In the genomic region with DNA sequence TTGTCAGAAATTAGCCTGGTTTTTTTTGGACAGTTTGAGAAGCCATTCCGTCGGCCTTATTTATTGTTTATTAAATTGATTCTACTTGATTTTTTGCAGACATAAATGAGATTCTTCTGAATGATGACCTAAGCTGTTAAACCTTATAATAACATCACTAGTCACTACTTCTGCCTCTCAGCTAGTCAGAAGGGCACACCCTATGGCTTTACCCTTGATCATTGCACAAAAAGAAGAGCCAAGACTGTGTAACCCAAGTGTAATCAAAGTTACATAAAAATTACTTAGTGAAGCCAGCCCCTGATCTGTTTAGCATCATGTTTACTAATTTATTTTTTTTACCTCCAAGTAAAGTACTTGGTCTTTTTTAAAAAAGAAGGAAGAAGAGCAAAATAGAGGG, we compare ENCODE assay signal across 34 cellular contexts.
"Had no signal": no experiment of that assay in that cellular context is flagged by ENCODE, and none has a peak within 500 bp of the region (broad histone marks: within the 10 kb centered on the region; RNA-seq: fewer than 3 reads in every experiment).

No MANE protein-coding gene starts in this region.

- H3K4me3 Mint-ChIP-seq: activated B cell treated with CpG ODN at 0.5 μM for 24 hours; activated CD8-positive, alpha-beta T cell treated with anti-CD3 and anti-CD28 coated beads for 36 hours; activated naive CD8-positive, alpha-beta T cell; activated T-cell treated with anti-CD3 and anti-CD28 coated beads, Interleukin-2, amount 50 U/mL, for 4 hours; activated T-helper 17 cell treated with anti-CD3 and anti-CD28 coated beads, Interleukin-2, amount 50 U/mL, for 72 hours; central memory CD8-positive, alpha-beta T cell; dendritic cell treated with granulocyte-macrophage colony-stimulating factor and Interleukin-4, amounts not matched to agents 40 ng/mL and 50 ng/mL, for 4 days; endodermal cell; T-helper 17 cell; T-helper 2 cell treated with Interferon-gamma antibody and Interleukin-4, amounts not matched to agents 5 μg/mL and 100 μg/mL, for 36 hours had no signal

- H3K27ac ChIP-seq: brain microvascular endothelial cell, coronary artery, dorsolateral prefrontal cortex, esophagus squamous epithelium, foreskin keratinocyte, gastrocnemius medialis, heart right ventricle, hepatocyte, WERI-Rb-1 had no signal

- H3K36me3 ChIP-seq: brain microvascular endothelial cell, esophagus squamous epithelium, gastrocnemius medialis, heart right ventricle, WERI-Rb-1 had no signal

- H3K4me1 Mint-ChIP-seq: activated T-helper 17 cell treated with anti-CD3 and anti-CD28 coated beads, Interleukin-2, amount 50 U/mL, for 72 hours; central memory CD8-positive, alpha-beta T cell; endodermal cell; T-helper 17 cell had no signal

- H3K79me2 ChIP-seq: hepatocyte had no signal

- H3K4me1 ChIP-seq: foreskin keratinocyte, gastrocnemius medialis, heart right ventricle had no signal

- H3K9me3 Mint-ChIP-seq: activated B cell treated with CpG ODN at 0.5 μM for 24 hours, endodermal cell had no signal

- H3K36me3 Mint-ChIP-seq: activated naive CD8-positive, alpha-beta T cell had no signal

- ATAC-seq: activated CD4-positive, CD25-positive, alpha-beta regulatory T cell treated with anti-CD3 and anti-CD28 coated beads, Interleukin-2, amount 50 U/mL, for 24 hours; activated CD8-positive, alpha-beta T cell treated with anti-CD3 and anti-CD28 coated beads for 36 hours; activated T-cell treated with anti-CD3 and anti-CD28 coated beads, Interleukin-2, amount 50 U/mL, for 4 hours; activated T-helper 17 cell treated with anti-CD3 and anti-CD28 coated beads, Interleukin-2, amount 50 U/mL, for 72 hours; foreskin keratinocyte; gastrocnemius medialis; heart right ventricle; T-helper 17 cell had no signal

- H3K4me3 ChIP-seq: coronary artery, dorsolateral prefrontal cortex, esophagus squamous epithelium, gastrocnemius medialis, heart right ventricle, hepatocyte had no signal

- H3K4me2 ChIP-seq: hepatocyte had no signal

- DNase-seq: activated B cell treated with CpG ODN at 0.5 μM for 24 hours; activated CD4-positive, alpha-beta T cell treated with anti-CD3 and anti-CD28 coated beads for 48 hours; activated CD4-positive, alpha-beta T cell treated with anti-CD3 and anti-CD28 coated beads, Interleukin-2, amount 50 U/mL, for 1 hour; activated CD4-positive, alpha-beta T cell treated with anti-CD3 and anti-CD28 coated beads, Interleukin-2, amount 50 U/mL, for 48 hours; activated CD8-positive, alpha-beta memory T cell treated with anti-CD3 and anti-CD28 coated beads for 24 hours; activated CD8-positive, alpha-beta T cell treated with anti-CD3 and anti-CD28 coated beads for 36 hours; activated effector memory CD4-positive, alpha-beta T cell treated with Interleukin-2 at 50 U/mL for 16 hours; activated gamma-delta T cell treated with Interleukin-2 at 50 U/mL for 16 hours; activated naive CD4-positive, alpha-beta T cell treated with anti-CD3 and anti-CD28 coated beads, Interleukin-2, amount 50 U/mL, for 16 hours; activated naive CD4-positive, alpha-beta T cell treated with Interleukin-2 at 50 U/mL for 16 hours; activated T-cell treated with anti-CD3 and anti-CD28 coated beads, Interleukin-2, amount 50 U/mL, for 4 hours; amniotic stem cell; anterior cingulate cortex; brain microvascular endothelial cell; dorsolateral prefrontal cortex; effector memory CD4-positive, alpha-beta T cell; endodermal cell; erythroblast; esophagus squamous epithelium; foreskin keratinocyte; gastrocnemius medialis; glutamatergic neuron; heart right ventricle; T-helper 17 cell; T1000; WERI-Rb-1 had no signal

- H3K27me3 ChIP-seq: brain microvascular endothelial cell, dorsolateral prefrontal cortex, esophagus squamous epithelium, foreskin keratinocyte, gastrocnemius medialis, heart right ventricle, hepatocyte had no signal

- H2AFZ ChIP-seq: hepatocyte had no signal

- H3K27me3 Mint-ChIP-seq: activated B cell treated with CpG ODN at 0.5 μM for 24 hours; activated CD8-positive, alpha-beta T cell treated with anti-CD3 and anti-CD28 coated beads for 36 hours; activated naive CD8-positive, alpha-beta T cell; activated T-helper 17 cell treated with anti-CD3 and anti-CD28 coated beads, Interleukin-2, amount 50 U/mL, for 72 hours; central memory CD8-positive, alpha-beta T cell; dendritic cell treated with granulocyte-macrophage colony-stimulating factor and Interleukin-4, amounts not matched to agents 40 ng/mL and 50 ng/mL, for 4 days; T-helper 17 cell had no signal

- H3K9me3 ChIP-seq: esophagus squamous epithelium, gastrocnemius medialis had no signal

- H3K27ac Mint-ChIP-seq: activated B cell treated with CpG ODN at 0.5 μM for 24 hours; activated CD8-positive, alpha-beta T cell treated with anti-CD3 and anti-CD28 coated beads for 36 hours; activated naive CD8-positive, alpha-beta T cell; activated T-helper 17 cell treated with anti-CD3 and anti-CD28 coated beads, Interleukin-2, amount 50 U/mL, for 72 hours; dendritic cell treated with granulocyte-macrophage colony-stimulating factor and Interleukin-4, amounts not matched to agents 40 ng/mL and 50 ng/mL, for 4 days; endodermal cell; T-helper 17 cell; T-helper 2 cell treated with Interferon-gamma antibody and Interleukin-4, amounts not matched to agents 5 μg/mL and 100 μg/mL, for 36 hours had no signal
